ENCODE assay signal across 12 cellular contexts in genomic region chr3:81909756-81910155, GRCh38.
DNase-seq lines count a peak whose midpoint lies in the region; ATAC-seq and TF ChIP-seq lines count a peak whose summit lies in the region.
"Had no signal": no experiment of that assay in that cellular context is flagged by ENCODE, and none has a peak within 500 bp of the region (broad histone marks: within the 10 kb centered on the region; RNA-seq: fewer than 3 reads in every experiment).

No MANE protein-coding gene starts in this region.

- peak; percentile 61 for DNase-seq in COLO829 (ENCODE audit: low spot score)
- DNase-seq in NCI-H1048 (lab: John Stamatoyannopoulos, UW): peak; percentile 52
- DNase-seq in T1000 (lab: John Stamatoyannopoulos, UW): peak; percentile 24
- DNase-seq in foreskin melanocyte: peak; percentile 44
- DNase-seq in osteoblast (ENCODE audit: insufficient read length, low spot score, missing footprints): no peak
- DNase-seq in transverse colon: no peak
- DNase-seq in stomach: no peak
- DNase-seq: 8988T, DMS 273 treated with DMSO at 0.1 percent for 48 hours had no signal

- no peaks in the 10 kb centered on the region for H4K20me1 ChIP-seq in osteoblast (ENCODE audit: insufficient read depth, low read length)
- H4K20me1 ChIP-seq: BLaER1 treated with 17β-estradiol and CSF1 and Interleukin-3, amounts not matched to agents 10 nM and 100 nM had no signal

- TF ChIP-seq POLR2A in transverse colon (IDR thresholded peaks at IDR 0.05) (no peak), GM18505 (IDR thresholded peaks at IDR 0.05; ENCODE audit: borderline replicate concordance, extremely low read depth, insufficient read depth, insufficient read length) (no peak), stomach (IDR thresholded peaks at IDR 0.05) (no peak)

- H3K9me3 ChIP-seq in osteoblast (ENCODE audit: low read depth, low read length) (no peaks in the 10 kb centered on the region), transverse colon (no peaks in the 10 kb centered on the region), stomach (no peaks in the 10 kb centered on the region)

- H3K4me2 ChIP-seq in osteoblast (ENCODE audit: insufficient read depth, low read length): no peak overlapping the region
- H3K4me2 ChIP-seq: BLaER1 treated with 17β-estradiol and CSF1 and Interleukin-3, amounts not matched to agents 10 nM and 100 nM; GM23338 had no signal

- ATAC-seq in GM18505 (IDR thresholded peaks at IDR 0.05; ENCODE audit: unreplicated experiment): no peak

- no peak overlapping the region for H2AFZ ChIP-seq in osteoblast (ENCODE audit: low read length)
- H2AFZ ChIP-seq: GM23338 had no signal

- H3K36me3 ChIP-seq in osteoblast (ENCODE audit: insufficient read depth, low read length): no peaks in the 10 kb centered on the region
- no peaks in the 10 kb centered on the region for H3K36me3 ChIP-seq in transverse colon
- no peaks in the 10 kb centered on the region for H3K36me3 ChIP-seq in stomach
- H3K36me3 ChIP-seq: BLaER1 treated with 17β-estradiol and CSF1 and Interleukin-3, amounts not matched to agents 10 nM and 100 nM had no signal

- H3K27me3 ChIP-seq in osteoblast (ENCODE audit: insufficient read depth, low read length) (no peaks in the 10 kb centered on the region), transverse colon (no peaks in the 10 kb centered on the region), stomach (no peaks in the 10 kb centered on the region)
- H3K27me3 ChIP-seq: BLaER1 treated with 17β-estradiol and CSF1 and Interleukin-3, amounts not matched to agents 10 nM and 100 nM had no signal

- H3K27ac ChIP-seq in osteoblast (ENCODE audit: low read depth, low read length): no peak overlapping the region
- H3K27ac ChIP-seq in transverse colon: no peak overlapping the region
- H3K27ac ChIP-seq in stomach: no peak overlapping the region
- H3K27ac ChIP-seq: BLaER1 treated with 17β-estradiol and CSF1 and Interleukin-3, amounts not matched to agents 10 nM and 100 nM had no signal

- no peaks in the 10 kb centered on the region for H3K4me1 ChIP-seq in osteoblast (ENCODE audit: insufficient read depth, low read length)
- H3K4me1 ChIP-seq in transverse colon: no peaks in the 10 kb centered on the region
- no peaks in the 10 kb centered on the region for H3K4me1 ChIP-seq in stomach

- TF ChIP-seq EP300 in transverse colon (IDR thresholded peaks at IDR 0.05; ENCODE audit: low read depth) (no peak), stomach (IDR thresholded peaks at IDR 0.05) (no peak)

- intact Hi-C loops in transverse colon (cut with DNase I; ENCODE audit: low total_unique reads): no loop called here
- intact Hi-C loops in stomach (cut with DNase I; ENCODE audit: low total_unique reads): no loop called here

- 67% methylated on average over 2 of the region's 2 CpGs for WGBS in transverse colon (ENCODE audit: low coverage in 1 of 2), 2 donors
- 80 to 86% (median 80%) methylated on average over 2 of the region's 2 CpGs for WGBS in stomach, 5 donors

- no peaks in the 10 kb centered on the region for H3K79me2 ChIP-seq in osteoblast (ENCODE audit: insufficient read depth, low read length)

- no peak overlapping the region for H3K4me3 ChIP-seq in osteoblast (ENCODE audit: insufficient read depth, low read length)
- no peak overlapping the region for H3K4me3 ChIP-seq in transverse colon
- H3K4me3 ChIP-seq in stomach: no peak overlapping the region
- H3K4me3 ChIP-seq: BLaER1 treated with 17β-estradiol and CSF1 and Interleukin-3, amounts not matched to agents 10 nM and 100 nM; GM23338 had no signal

- no peak for TF ChIP-seq CTCF in osteoblast (IDR thresholded peaks at IDR 0.05; ENCODE audit: extremely low read depth, low read depth, low read length)
- no peak for TF ChIP-seq CTCF in transverse colon (IDR thresholded peaks at IDR 0.05)
- TF ChIP-seq CTCF in stomach (IDR thresholded peaks at IDR 0.05): no peak

- in situ Hi-C loops in transverse colon (cut with MboI; ENCODE audit: low pct_ligation_motif_present in 1 of 4, low pct_unique_long_range_greater_than_20kb in 1 of 4, low sequenced_read_pairs in 3 of 4): no loop called here

Comparison
In these comparisons a context has a peak if more than half of its experiments do, and no peak if none do; other contexts are left out.
1. DNase-seq: peak in COLO829 (single experiment), NCI-H1048 (single experiment), T1000 (single experiment) and foreskin melanocyte (single experiment); none in osteoblast (single experiment), transverse colon (single experiment) and stomach (single experiment).